In the genomic region with DNA sequence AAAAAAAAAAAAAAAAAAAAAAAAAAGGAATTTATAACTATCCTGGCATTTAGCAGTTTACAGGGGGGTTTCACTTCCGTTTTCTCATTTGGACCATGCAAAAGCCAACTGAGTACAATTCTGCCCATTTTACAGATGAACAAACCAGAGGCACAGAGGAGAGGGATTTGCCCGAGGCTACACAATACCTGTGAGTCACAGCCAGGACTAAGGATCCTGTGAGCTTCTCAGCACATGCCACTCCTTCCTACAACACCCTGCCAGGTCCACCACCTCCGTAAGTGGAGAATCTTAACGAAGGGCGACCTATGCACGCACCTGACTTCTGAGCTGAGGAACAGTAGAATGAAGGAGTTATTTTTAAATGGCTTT, we compare ENCODE assay signal across 8 cellular contexts.
DNase-seq lines count a peak whose midpoint lies in the region; ATAC-seq and TF ChIP-seq lines count a peak whose summit lies in the region.

No MANE protein-coding gene starts in this region.

- peaks cover 18% of the 10 kb centered on the region for H3K4me1 Mint-ChIP-seq in activated T-cell treated with anti-CD3 and anti-CD28 coated beads, Interleukin-2, amount 50 U/mL, for 72 hours (ENCODE audit: low read depth)
- H3K4me1 Mint-ChIP-seq in stimulated activated effector memory CD8-positive, alpha-beta T cell treated with anti-CD3 and anti-CD28 coated beads, Interleukin-12 subunit alpha, Interleukin-12 subunit beta, amount 100 ng/mL, for 72 hours: peaks cover 12% of the 10 kb centered on the region

- H3K27me3 ChIP-seq in HCT116 (ENCODE audit: insufficient read depth, low read length): no peaks in the 10 kb centered on the region
- H3K27me3 ChIP-seq in left ventricle myocardium inferior (ENCODE audit: low read depth): no peaks in the 10 kb centered on the region

- H3K4me3 Mint-ChIP-seq in activated T-cell treated with anti-CD3 and anti-CD28 coated beads, Interleukin-2, amount 50 U/mL, for 72 hours: peak overlapping the region; percentile 67 to 79
- H3K4me3 Mint-ChIP-seq in stimulated activated effector memory CD8-positive, alpha-beta T cell treated with anti-CD3 and anti-CD28 coated beads, Interleukin-12 subunit alpha, Interleukin-12 subunit beta, amount 100 ng/mL, for 72 hours: peak overlapping the region; percentile 38

- POLR2A ChIA-PET in HCT116 (lab: Charles Lee): no interaction called here

- RAD21 ChIA-PET in HCT116 (lab: Charles Lee; ENCODE audit: low non-redundant PET in 1 of 2, low total read pairs in 2 of 2, uncharacterized antibody in 2 of 2, unreplicated experiment in 2 of 2): no interaction called here

- TF ChIP-seq CTCF in HCT116 (IDR thresholded peaks at IDR 0.05 in 2 of 3, conservative IDR thresholded peaks at IDR 0.05 in 1 of 3; ENCODE audit: borderline replicate concordance in 1 of 3, insufficient read depth in 1 of 3, low read depth in 2 of 3, low read length in 2 of 3): no peak
- TF ChIP-seq CTCF in left ventricle myocardium inferior (IDR thresholded peaks at IDR 0.05; ENCODE audit: borderline replicate concordance): no peak

- no peaks in the 10 kb centered on the region for H3K9me3 ChIP-seq in HCT116 (ENCODE audit: control insufficient read depth in 1 of 2, insufficient read depth in 1 of 2, low read depth in 1 of 2, low read length in 2 of 2)
- no peaks in the 10 kb centered on the region for H3K9me3 ChIP-seq in left ventricle myocardium inferior (replicated peaks)

- peak overlapping the region; percentile 72 for H3K27ac Mint-ChIP-seq in activated T-cell treated with anti-CD3 and anti-CD28 coated beads, Interleukin-2, amount 50 U/mL, for 72 hours
- H3K27ac Mint-ChIP-seq in stimulated activated effector memory CD8-positive, alpha-beta T cell treated with anti-CD3 and anti-CD28 coated beads, Interleukin-12 subunit alpha, Interleukin-12 subunit beta, amount 100 ng/mL, for 72 hours: peak overlapping the region; percentile 46

- H2AFZ ChIP-seq in HCT116 (ENCODE audit: low read depth, low read length, poor library complexity, severe bottlenecking): no peak overlapping the region

- no peaks in the 10 kb centered on the region for H3K9me2 ChIP-seq in HCT116 (ENCODE audit: insufficient read depth)

- intact Hi-C loops in HCT116 (cut with micrococcal nuclease) (no loop called here), left ventricle myocardium inferior (cut with micrococcal nuclease) (no loop called here)

- H3K9ac ChIP-seq in HCT116 (ENCODE audit: low read length): no peak overlapping the region

- H3K9me3 Mint-ChIP-seq in activated T-cell treated with anti-CD3 and anti-CD28 coated beads, Interleukin-2, amount 50 U/mL, for 72 hours: no peaks in the 10 kb centered on the region
- H3K9me3 Mint-ChIP-seq in stimulated activated effector memory CD8-positive, alpha-beta T cell treated with anti-CD3 and anti-CD28 coated beads, Interleukin-12 subunit alpha, Interleukin-12 subunit beta, amount 100 ng/mL, for 72 hours: no peaks in the 10 kb centered on the region

- no peak for TF ChIP-seq POLR2A in HCT116 (IDR thresholded peaks at IDR 0.05; ENCODE audit: borderline replicate concordance, extremely low read depth, insufficient read depth, insufficient read length)

- DNase-seq in HCT116 (ENCODE audit: low read depth, low spot score): no peak
- DNase-seq in activated T-cell treated with anti-CD3 and anti-CD28 coated beads, Interleukin-2, amount 50 U/mL, for 72 hours: no peak
- no peak for DNase-seq in left ventricle myocardium inferior
- DNase-seq in stimulated activated effector memory CD8-positive, alpha-beta T cell treated with anti-CD3 and anti-CD28 coated beads, Interleukin-12 subunit alpha, Interleukin-12 subunit beta, amount 100 ng/mL, for 72 hours (ENCODE audit: low spot score in 2 of 2): no peak
- no peak for DNase-seq in retina

- CTCF ChIA-PET in HCT116 (lab: Charles Lee): no interaction called here

- no peaks in the 10 kb centered on the region for H4K20me1 ChIP-seq in HCT116 (ENCODE audit: insufficient read depth)

- H3K4me2 ChIP-seq in HCT116 (ENCODE audit: low read length): peak overlapping the region; percentile 42; the same call in 1 of the 2 replicates

- H3K27ac ChIP-seq in HCT116 (ENCODE audit: low read depth, low read length): no peak overlapping the region
- peak overlapping the region; percentile 89 for H3K27ac ChIP-seq in left ventricle myocardium inferior (replicated peaks)

- peaks cover 0 to 15% of the 10 kb centered on the region in 2 experiments; a peak in 2 of 4 replicates for H3K4me1 ChIP-seq in HCT116 (ENCODE audit: control insufficient read depth in 1 of 2, insufficient read depth in 2 of 2, low read length in 2 of 2)
- H3K4me1 ChIP-seq in left ventricle myocardium inferior: peaks cover 9% of the 10 kb centered on the region

- TF ChIP-seq RAD21 in HCT116 (IDR thresholded peaks at IDR 0.05; ENCODE audit: low read depth): no peak

- no peaks in the 10 kb centered on the region for H3K79me2 ChIP-seq in HCT116 (ENCODE audit: insufficient read depth, low read length)

- no TSS peak for BruUV-seq in HCT116 (replicated peaks; lab: Mats Ljungman, UMichigan)

- no peaks in the 10 kb centered on the region for H3K36me3 Mint-ChIP-seq in activated T-cell treated with anti-CD3 and anti-CD28 coated beads, Interleukin-2, amount 50 U/mL, for 72 hours (ENCODE audit: insufficient read depth in 2 of 2)
- H3K36me3 Mint-ChIP-seq in stimulated activated effector memory CD8-positive, alpha-beta T cell treated with anti-CD3 and anti-CD28 coated beads, Interleukin-12 subunit alpha, Interleukin-12 subunit beta, amount 100 ng/mL, for 72 hours: no peaks in the 10 kb centered on the region

- no peak overlapping the region for H3K4me3 ChIP-seq in HCT116 (replicated peaks in 1 of 2; ENCODE audit: low read depth in 1 of 2, low read length in 2 of 2)
- H3K4me3 ChIP-seq in left ventricle myocardium inferior: peak overlapping the region; percentile 57

- ATAC-seq in HCT116: 0 out of 2 replicates have a peak, but pooled peaks have one; percentile 20
- peak in 1 of 2 donors; percentile 47 for ATAC-seq in activated T-cell treated with anti-CD3 and anti-CD28 coated beads, Interleukin-2, amount 50 U/mL, for 72 hours (replicated peaks in 1 of 2)
- ATAC-seq in stimulated activated effector memory CD8-positive, alpha-beta T cell treated with anti-CD3 and anti-CD28 coated beads, Interleukin-12 subunit alpha, Interleukin-12 subunit beta, amount 100 ng/mL, for 72 hours: peak; percentile 64
- no peak for ATAC-seq in GM19397 (IDR thresholded peaks at IDR 0.05; ENCODE audit: unreplicated experiment)
- no peak for ATAC-seq in GM21423 (IDR thresholded peaks at IDR 0.05; ENCODE audit: unreplicated experiment)
- ATAC-seq in GM21619 (IDR thresholded peaks at IDR 0.05; ENCODE audit: unreplicated experiment): no peak

- peaks cover 42% of the 10 kb centered on the region for H3K27me3 Mint-ChIP-seq in activated T-cell treated with anti-CD3 and anti-CD28 coated beads, Interleukin-2, amount 50 U/mL, for 72 hours (ENCODE audit: low read depth)

- H3K36me3 ChIP-seq in HCT116 (ENCODE audit: control insufficient read depth in 1 of 2, insufficient read depth in 2 of 2, low read length in 2 of 2) (no peaks in the 10 kb centered on the region), left ventricle myocardium inferior (no peaks in the 10 kb centered on the region)

TF ChIP-seq in HCT116, 20 proteins besides CTCF, POLR2A, EP300 and RAD21 (continues in another document):
- no peak for TF ChIP-seq SRF (IDR thresholded peaks at IDR 0.05; ENCODE audit: low read depth)
- TF ChIP-seq EGR1 (IDR thresholded peaks at IDR 0.05; ENCODE audit: low read depth): no peak
- TF ChIP-seq, protein P1, sequence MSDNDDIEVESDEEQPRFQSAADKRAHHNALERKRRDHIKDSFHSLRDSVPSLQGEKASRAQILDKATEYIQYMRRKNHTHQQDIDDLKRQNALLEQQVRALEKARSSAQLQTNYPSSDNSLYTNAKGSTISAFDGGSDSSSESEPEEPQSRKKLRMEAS (IDR thresholded peaks at IDR 0.05): no peak
- TF ChIP-seq EZH2phosphoT487 (IDR thresholded peaks at IDR 0.05; ENCODE audit: borderline replicate concordance): no peak
- TF ChIP-seq, protein P2, sequence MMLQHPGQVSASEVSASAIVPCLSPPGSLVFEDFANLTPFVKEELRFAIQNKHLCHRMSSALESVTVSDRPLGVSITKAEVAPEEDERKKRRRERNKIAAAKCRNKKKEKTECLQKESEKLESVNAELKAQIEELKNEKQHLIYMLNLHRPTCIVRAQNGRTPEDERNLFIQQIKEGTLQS (IDR thresholded peaks at IDR 0.05): no peak
- TF ChIP-seq ELF1 (IDR thresholded peaks at IDR 0.05; ENCODE audit: borderline replicate concordance, low read depth): no peak
- TF ChIP-seq ZNF274 (IDR thresholded peaks at IDR 0.05; ENCODE audit: low read depth, low read length): no peak
- TF ChIP-seq ZFX (IDR thresholded peaks at IDR 0.05): no peak
- TF ChIP-seq YY1 (IDR thresholded peaks at IDR 0.05; ENCODE audit: extremely low read depth, insufficient replicate concordance, low read depth, low read length): no peak
- no peak for TF ChIP-seq SP1 (IDR thresholded peaks at IDR 0.05; ENCODE audit: low read depth)
- TF ChIP-seq, protein P3, sequence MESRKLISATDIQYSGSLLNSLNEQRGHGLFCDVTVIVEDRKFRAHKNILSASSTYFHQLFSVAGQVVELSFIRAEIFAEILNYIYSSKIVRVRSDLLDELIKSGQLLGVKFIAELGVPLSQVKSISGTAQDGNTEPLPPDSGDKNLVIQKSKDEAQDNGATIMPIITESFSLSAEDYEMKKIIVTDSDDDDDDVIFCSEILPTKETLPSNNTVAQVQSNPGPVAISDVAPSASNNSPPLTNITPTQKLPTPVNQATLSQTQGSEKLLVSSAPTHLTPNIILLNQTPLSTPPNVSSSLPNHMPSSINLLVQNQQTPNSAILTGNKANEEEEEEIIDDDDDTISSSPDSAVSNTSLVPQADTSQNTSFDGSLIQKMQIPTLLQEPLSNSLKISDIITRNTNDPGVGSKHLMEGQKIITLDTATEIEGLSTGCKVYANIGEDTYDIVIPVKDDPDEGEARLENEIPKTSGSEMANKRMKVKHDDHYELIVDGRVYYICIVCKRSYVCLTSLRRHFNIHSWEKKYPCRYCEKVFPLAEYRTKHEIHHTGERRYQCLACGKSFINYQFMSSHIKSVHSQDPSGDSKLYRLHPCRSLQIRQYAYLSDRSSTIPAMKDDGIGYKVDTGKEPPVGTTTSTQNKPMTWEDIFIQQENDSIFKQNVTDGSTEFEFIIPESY (IDR thresholded peaks at IDR 0.05; ENCODE audit: extremely low read depth, insufficient replicate concordance, low read length): no peak
- no peak for TF ChIP-seq CBX3 (IDR thresholded peaks at IDR 0.05; ENCODE audit: low read depth)
- TF ChIP-seq CEBPB (IDR thresholded peaks at IDR 0.05; ENCODE audit: low read depth): no peak
- no peak for TF ChIP-seq POLR2AphosphoS5 (IDR thresholded peaks at IDR 0.05; ENCODE audit: low read depth, low read length)
- TF ChIP-seq TCF7L2 (IDR thresholded peaks at IDR 0.05; ENCODE audit: borderline replicate concordance, extremely low read depth, insufficient read depth, insufficient read length): no peak
- no peak for TF ChIP-seq FOSL1 (IDR thresholded peaks at IDR 0.05; ENCODE audit: low read depth)

Comparison
In these comparisons a context has a peak if more than half of its experiments do, and no peak if none do; other contexts are left out.
1. ATAC-seq: peak in HCT116 (single experiment) and stimulated activated effector memory CD8-positive, alpha-beta T cell treated with anti-CD3 and anti-CD28 coated beads, Interleukin-12 subunit alpha, Interleukin-12 subunit beta, amount 100 ng/mL, for 72 hours (single experiment); none in GM19397 (single experiment), GM21423 (single experiment) and GM21619 (single experiment).